Comparison of ENCODE assay signal across 14 cellular contexts in genomic region chr6:139655783-139656705, GRCh38.
DNase-seq lines count a peak whose midpoint lies in the region; ATAC-seq, FAIRE-seq and TF ChIP-seq lines count a peak whose summit lies in the region.
"Had no signal": no experiment of that assay in that cellular context is flagged by ENCODE, and none has a peak within 500 bp of the region (broad histone marks: within the 10 kb centered on the region; RNA-seq: fewer than 3 reads in every experiment).

No MANE protein-coding gene starts in this region.

- CTCF ChIA-PET in MCF 10A (lab: Yijun Ruan, JAX), result no interaction called here

- intact Hi-C loops in MCF 10A (cut with micrococcal nuclease) (no loop called here), breast epithelium (cut with DNase I; ENCODE audit: low total_unique reads) (no loop called here)

- H2AFZ ChIP-seq in astrocyte (ENCODE audit: low read depth, low read length), result peak overlapping the region; percentile 38

- H3K9me3 ChIP-seq in breast epithelium (no peaks in the 10 kb centered on the region), astrocyte (ENCODE audit: insufficient read depth, low read depth, low read length) (no peaks in the 10 kb centered on the region), liver (ENCODE audit: control insufficient read depth in 4 of 4, low read length in 3 of 4) (no peaks in the 10 kb centered on the region)

- H3K36me3 Mint-ChIP-seq in MCF 10A (ENCODE audit: insufficient read depth, unreplicated experiment) (no peaks in the 10 kb centered on the region), astrocyte (ENCODE audit: low read depth, unreplicated experiment) (no peaks in the 10 kb centered on the region)
- H3K36me3 Mint-ChIP-seq: brain; naive thymus-derived CD8-positive, alpha-beta T cell; T-cell had no signal

- peaks cover 11% of the 10 kb centered on the region for H3K4me1 Mint-ChIP-seq in MCF 10A (ENCODE audit: insufficient read depth, unreplicated experiment)
- no peaks in the 10 kb centered on the region for H3K4me1 Mint-ChIP-seq in astrocyte (ENCODE audit: low read depth, unreplicated experiment)
- H3K4me1 Mint-ChIP-seq: activated CD4-positive, alpha-beta T cell treated with anti-CD3 and anti-CD28 coated beads, Interleukin-2, amount 10 ng/mL, durations not matched to agents 24 days and 14 days; naive thymus-derived CD8-positive, alpha-beta T cell; T-cell had no signal

- no peak for TF ChIP-seq POLR2A in breast epithelium (IDR thresholded peaks at IDR 0.05)

- H3K27me3 Mint-ChIP-seq in MCF 10A (ENCODE audit: insufficient read depth, unreplicated experiment) (no peaks in the 10 kb centered on the region), astrocyte (ENCODE audit: low read depth, unreplicated experiment) (no peaks in the 10 kb centered on the region)
- H3K27me3 Mint-ChIP-seq: brain, T-cell had no signal

- 47% methylated on average over 5 of the region's 5 CpGs for WGBS in liver

- no peaks in the 10 kb centered on the region for H3K79me2 ChIP-seq in astrocyte (ENCODE audit: insufficient read depth, low read length)

- H3K4me3 Mint-ChIP-seq in MCF 10A (ENCODE audit: unreplicated experiment) (peak overlapping the region; percentile 55), astrocyte (ENCODE audit: unreplicated experiment) (no peak overlapping the region)
- H3K4me3 Mint-ChIP-seq: activated CD4-positive, alpha-beta T cell treated with anti-CD3 and anti-CD28 coated beads, Interleukin-2, amount 10 ng/mL, durations not matched to agents 24 days and 14 days; naive thymus-derived CD8-positive, alpha-beta T cell; T-cell had no signal

- H3K36me3 ChIP-seq in breast epithelium, result no peaks in the 10 kb centered on the region
- no peaks in the 10 kb centered on the region for H3K36me3 ChIP-seq in astrocyte (ENCODE audit: insufficient read depth, low read length)
- H3K36me3 ChIP-seq in liver (ENCODE audit: control insufficient read depth in 4 of 4, insufficient read depth in 3 of 4, low read depth in 1 of 4, low read length in 3 of 4), result no peaks in the 10 kb centered on the region

- TF ChIP-seq CTCF in MCF 10A (IDR thresholded peaks at IDR 0.05; ENCODE audit: unreplicated experiment) (no peak), breast epithelium (IDR thresholded peaks at IDR 0.05) (no peak), astrocyte (IDR thresholded peaks at IDR 0.05; ENCODE audit: insufficient read depth, low read depth, low read length) (no peak), liver (IDR thresholded peaks at IDR 0.05; ENCODE audit: low read depth, low read length, missing input control) (no peak)

- no peaks in the 10 kb centered on the region for H4K20me1 ChIP-seq in astrocyte (ENCODE audit: insufficient read depth, low read length)

- BruUV-seq in MCF 10A (replicated peaks; lab: Mats Ljungman, UMichigan), result no TSS peak

- H3K27ac Mint-ChIP-seq in MCF 10A (ENCODE audit: low read depth, unreplicated experiment) (no peak overlapping the region), astrocyte (ENCODE audit: unreplicated experiment) (peak overlapping the region; percentile 69)
- H3K27ac Mint-ChIP-seq: activated CD4-positive, alpha-beta T cell treated with anti-CD3 and anti-CD28 coated beads, Interleukin-2, amount 10 ng/mL, durations not matched to agents 24 days and 14 days; naive thymus-derived CD8-positive, alpha-beta T cell; T-cell had no signal

- POLR2A ChIA-PET in MCF 10A (lab: Yijun Ruan, JAX), result interaction anchor here (0.6 to 0.8 kb wide), 2 partner anchors 30 to 388 kb away, joined by 3 to 4 read pairs; no protein-coding TSS in a partner anchor

- no peak overlapping the region for H3K4me2 ChIP-seq in astrocyte (ENCODE audit: low read length)

- H3K4me3 ChIP-seq in breast epithelium (no peak overlapping the region), astrocyte (ENCODE audit: insufficient read depth, low read depth, low read length) (no peak overlapping the region), liver (ENCODE audit: low read depth in 1 of 3, low read length in 3 of 3) (no peak overlapping the region)

- no peak overlapping the region for H3K27ac ChIP-seq in breast epithelium
- H3K27ac ChIP-seq in astrocyte (ENCODE audit: low read depth, low read length), result no peak overlapping the region
- peak overlapping the region; percentile 32 to 81 for H3K27ac ChIP-seq in liver (ENCODE audit: low read depth in 1 of 2, low read length in 2 of 2)

- peak; percentile 22 for DNase-seq in MCF 10A (ENCODE audit: unreplicated experiment)
- DNase-seq in breast epithelium (ENCODE audit: low spot score in 2 of 2), result no peak
- no peak for DNase-seq in astrocyte (ENCODE audit: low read depth)
- DNase-seq in ureter (ENCODE audit: low spot score), result peak; percentile 51
- no peak for DNase-seq in stimulated activated CD4-positive, alpha-beta T cell treated with anti-CD3 and anti-CD28 coated beads, Interleukin-4, amount 100 ng/mL, for 24 hours
- DNase-seq in NCI-H2081 treated with DMSO at 0.1 percent for 48 hours (lab: John Stamatoyannopoulos, UW), result no peak
- DNase-seq: activated CD4-positive, alpha-beta T cell treated with anti-CD3 and anti-CD28 coated beads, Interleukin-2, amount 10 ng/mL, durations not matched to agents 24 days and 14 days; erythroblast; naive thymus-derived CD8-positive, alpha-beta T cell; T-cell had no signal

- H3K9ac ChIP-seq in astrocyte (ENCODE audit: low read length) (no peak overlapping the region), liver (ENCODE audit: low read depth in 1 of 2, low read length in 2 of 2) (no peak overlapping the region)

- H3K27me3 ChIP-seq in breast epithelium (no peaks in the 10 kb centered on the region), astrocyte (ENCODE audit: insufficient read depth, low read length) (no peaks in the 10 kb centered on the region), liver (ENCODE audit: control insufficient read depth in 4 of 4, insufficient read depth in 4 of 4, low read length in 3 of 4) (no peaks in the 10 kb centered on the region)

- H3K4me1 ChIP-seq in breast epithelium (no peaks in the 10 kb centered on the region), astrocyte (ENCODE audit: insufficient read depth, low read length) (no peaks in the 10 kb centered on the region), liver (ENCODE audit: control insufficient read depth in 4 of 4, insufficient read depth in 4 of 4, low read length in 3 of 4) (peaks cover 3 to 32% (median 18%) of the 10 kb centered on the region in 4 donors)

- H3K9me3 Mint-ChIP-seq in MCF 10A (ENCODE audit: unreplicated experiment) (no peaks in the 10 kb centered on the region), astrocyte (ENCODE audit: unreplicated experiment) (peaks cover 3% of the 10 kb centered on the region)
- H3K9me3 Mint-ChIP-seq: activated CD4-positive, alpha-beta T cell treated with anti-CD3 and anti-CD28 coated beads, Interleukin-2, amount 10 ng/mL, durations not matched to agents 24 days and 14 days; naive thymus-derived CD8-positive, alpha-beta T cell; T-cell had no signal

- TF ChIP-seq RAD21 in liver (IDR thresholded peaks at IDR 0.05), result peak; percentile 29 to 71

- no peak for FAIRE-seq in astrocyte (lab: Jason Lieb, UNC)
- FAIRE-seq: GM18507 had no signal

- ATAC-seq in HG03432 (IDR thresholded peaks at IDR 0.05; ENCODE audit: unreplicated experiment), result no peak
- ATAC-seq: naive thymus-derived CD8-positive, alpha-beta T cell; T-cell had no signal

TF ChIP-seq in liver, 16 proteins besides CTCF, POLR2A, EP300 and RAD21:
- TF ChIP-seq HNF4G (IDR thresholded peaks at IDR 0.05) (peak; percentile 43), JUND (IDR thresholded peaks at IDR 0.05) (no peak), RXRA (IDR thresholded peaks at IDR 0.05) (peak; percentile 58 to 63), HNF4A (conservative IDR thresholded peaks at IDR 0.05) (peak; percentile 56 to 67), SP1 (IDR thresholded peaks at IDR 0.05) (peak; percentile 72), FOXA2 (IDR thresholded peaks at IDR 0.05) (peak; percentile 61)
- TF ChIP-seq, protein P1, sequence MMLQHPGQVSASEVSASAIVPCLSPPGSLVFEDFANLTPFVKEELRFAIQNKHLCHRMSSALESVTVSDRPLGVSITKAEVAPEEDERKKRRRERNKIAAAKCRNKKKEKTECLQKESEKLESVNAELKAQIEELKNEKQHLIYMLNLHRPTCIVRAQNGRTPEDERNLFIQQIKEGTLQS (IDR thresholded peaks at IDR 0.05), result no peak

Comparison
In these comparisons a context has a peak if more than half of its experiments do, and no peak if none do; other contexts are left out.
1. DNase-seq: peak in MCF 10A (single experiment) and ureter (single experiment); none in breast epithelium (0 of 2), astrocyte (single experiment), stimulated activated CD4-positive, alpha-beta T cell treated with anti-CD3 and anti-CD28 coated beads, Interleukin-4, amount 100 ng/mL, for 24 hours (single experiment) and NCI-H2081 treated with DMSO at 0.1 percent for 48 hours (single experiment).
2. H3K27ac ChIP-seq: peak in liver (2 of 2); none in breast epithelium (0 of 2) and astrocyte (single experiment).